1 cellular context compared by ENCODE assay signal in the genomic region with DNA sequence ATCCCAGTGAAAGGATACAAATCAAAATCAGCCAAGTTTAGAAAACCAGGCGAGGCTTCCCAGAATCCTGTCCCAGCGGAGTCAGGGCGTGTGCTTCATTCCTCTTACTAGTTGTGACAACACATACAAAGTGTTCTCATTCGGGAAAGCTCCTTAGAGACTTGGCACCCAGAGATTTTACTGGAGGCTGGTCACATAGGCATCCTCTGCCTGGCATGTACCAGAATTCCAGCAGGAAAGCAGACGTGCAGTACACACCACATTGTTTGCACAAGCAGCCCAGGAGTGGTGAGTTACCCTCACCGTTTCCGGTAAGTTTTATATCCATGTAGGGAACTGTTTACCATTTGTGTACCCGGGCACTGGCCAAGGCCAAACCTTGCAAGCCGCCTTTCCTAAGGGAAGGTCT.
TF ChIP-seq lines count a peak whose summit lies in the region.

No MANE protein-coding gene starts in this region.

TF ChIP-seq in HepG2, 621 proteins besides CTCF, POLR2A, EP300 and RAD21:
- TF ChIP-seq, protein P1, sequence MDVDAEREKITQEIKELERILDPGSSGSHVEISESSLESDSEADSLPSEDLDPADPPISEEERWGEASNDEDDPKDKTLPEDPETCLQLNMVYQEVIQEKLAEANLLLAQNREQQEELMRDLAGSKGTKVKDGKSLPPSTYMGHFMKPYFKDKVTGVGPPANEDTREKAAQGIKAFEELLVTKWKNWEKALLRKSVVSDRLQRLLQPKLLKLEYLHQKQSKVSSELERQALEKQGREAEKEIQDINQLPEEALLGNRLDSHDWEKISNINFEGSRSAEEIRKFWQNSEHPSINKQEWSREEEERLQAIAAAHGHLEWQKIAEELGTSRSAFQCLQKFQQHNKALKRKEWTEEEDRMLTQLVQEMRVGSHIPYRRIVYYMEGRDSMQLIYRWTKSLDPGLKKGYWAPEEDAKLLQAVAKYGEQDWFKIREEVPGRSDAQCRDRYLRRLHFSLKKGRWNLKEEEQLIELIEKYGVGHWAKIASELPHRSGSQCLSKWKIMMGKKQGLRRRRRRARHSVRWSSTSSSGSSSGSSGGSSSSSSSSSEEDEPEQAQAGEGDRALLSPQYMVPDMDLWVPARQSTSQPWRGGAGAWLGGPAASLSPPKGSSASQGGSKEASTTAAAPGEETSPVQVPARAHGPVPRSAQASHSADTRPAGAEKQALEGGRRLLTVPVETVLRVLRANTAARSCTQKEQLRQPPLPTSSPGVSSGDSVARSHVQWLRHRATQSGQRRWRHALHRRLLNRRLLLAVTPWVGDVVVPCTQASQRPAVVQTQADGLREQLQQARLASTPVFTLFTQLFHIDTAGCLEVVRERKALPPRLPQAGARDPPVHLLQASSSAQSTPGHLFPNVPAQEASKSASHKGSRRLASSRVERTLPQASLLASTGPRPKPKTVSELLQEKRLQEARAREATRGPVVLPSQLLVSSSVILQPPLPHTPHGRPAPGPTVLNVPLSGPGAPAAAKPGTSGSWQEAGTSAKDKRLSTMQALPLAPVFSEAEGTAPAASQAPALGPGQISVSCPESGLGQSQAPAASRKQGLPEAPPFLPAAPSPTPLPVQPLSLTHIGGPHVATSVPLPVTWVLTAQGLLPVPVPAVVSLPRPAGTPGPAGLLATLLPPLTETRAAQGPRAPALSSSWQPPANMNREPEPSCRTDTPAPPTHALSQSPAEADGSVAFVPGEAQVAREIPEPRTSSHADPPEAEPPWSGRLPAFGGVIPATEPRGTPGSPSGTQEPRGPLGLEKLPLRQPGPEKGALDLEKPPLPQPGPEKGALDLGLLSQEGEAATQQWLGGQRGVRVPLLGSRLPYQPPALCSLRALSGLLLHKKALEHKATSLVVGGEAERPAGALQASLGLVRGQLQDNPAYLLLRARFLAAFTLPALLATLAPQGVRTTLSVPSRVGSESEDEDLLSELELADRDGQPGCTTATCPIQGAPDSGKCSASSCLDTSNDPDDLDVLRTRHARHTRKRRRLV (CRISPR knock-in tag; IDR thresholded peaks at IDR 0.05) = no peak
- no peak for TF ChIP-seq RBFOX2 (IDR thresholded peaks at IDR 0.05; ENCODE audit: low read depth, low read length)
- TF ChIP-seq, protein P2, sequence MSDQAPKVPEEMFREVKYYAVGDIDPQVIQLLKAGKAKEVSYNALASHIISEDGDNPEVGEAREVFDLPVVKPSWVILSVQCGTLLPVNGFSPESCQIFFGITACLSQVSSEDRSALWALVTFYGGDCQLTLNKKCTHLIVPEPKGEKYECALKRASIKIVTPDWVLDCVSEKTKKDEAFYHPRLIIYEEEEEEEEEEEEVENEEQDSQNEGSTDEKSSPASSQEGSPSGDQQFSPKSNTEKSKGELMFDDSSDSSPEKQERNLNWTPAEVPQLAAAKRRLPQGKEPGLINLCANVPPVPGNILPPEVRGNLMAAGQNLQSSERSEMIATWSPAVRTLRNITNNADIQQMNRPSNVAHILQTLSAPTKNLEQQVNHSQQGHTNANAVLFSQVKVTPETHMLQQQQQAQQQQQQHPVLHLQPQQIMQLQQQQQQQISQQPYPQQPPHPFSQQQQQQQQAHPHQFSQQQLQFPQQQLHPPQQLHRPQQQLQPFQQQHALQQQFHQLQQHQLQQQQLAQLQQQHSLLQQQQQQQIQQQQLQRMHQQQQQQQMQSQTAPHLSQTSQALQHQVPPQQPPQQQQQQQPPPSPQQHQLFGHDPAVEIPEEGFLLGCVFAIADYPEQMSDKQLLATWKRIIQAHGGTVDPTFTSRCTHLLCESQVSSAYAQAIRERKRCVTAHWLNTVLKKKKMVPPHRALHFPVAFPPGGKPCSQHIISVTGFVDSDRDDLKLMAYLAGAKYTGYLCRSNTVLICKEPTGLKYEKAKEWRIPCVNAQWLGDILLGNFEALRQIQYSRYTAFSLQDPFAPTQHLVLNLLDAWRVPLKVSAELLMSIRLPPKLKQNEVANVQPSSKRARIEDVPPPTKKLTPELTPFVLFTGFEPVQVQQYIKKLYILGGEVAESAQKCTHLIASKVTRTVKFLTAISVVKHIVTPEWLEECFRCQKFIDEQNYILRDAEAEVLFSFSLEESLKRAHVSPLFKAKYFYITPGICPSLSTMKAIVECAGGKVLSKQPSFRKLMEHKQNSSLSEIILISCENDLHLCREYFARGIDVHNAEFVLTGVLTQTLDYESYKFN (CRISPR knock-in tag; conservative IDR thresholded peaks at IDR 0.05) = 0 out of 2 replicates have a peak, but pooled peaks have one; percentile 20
- TF ChIP-seq, protein P3, sequence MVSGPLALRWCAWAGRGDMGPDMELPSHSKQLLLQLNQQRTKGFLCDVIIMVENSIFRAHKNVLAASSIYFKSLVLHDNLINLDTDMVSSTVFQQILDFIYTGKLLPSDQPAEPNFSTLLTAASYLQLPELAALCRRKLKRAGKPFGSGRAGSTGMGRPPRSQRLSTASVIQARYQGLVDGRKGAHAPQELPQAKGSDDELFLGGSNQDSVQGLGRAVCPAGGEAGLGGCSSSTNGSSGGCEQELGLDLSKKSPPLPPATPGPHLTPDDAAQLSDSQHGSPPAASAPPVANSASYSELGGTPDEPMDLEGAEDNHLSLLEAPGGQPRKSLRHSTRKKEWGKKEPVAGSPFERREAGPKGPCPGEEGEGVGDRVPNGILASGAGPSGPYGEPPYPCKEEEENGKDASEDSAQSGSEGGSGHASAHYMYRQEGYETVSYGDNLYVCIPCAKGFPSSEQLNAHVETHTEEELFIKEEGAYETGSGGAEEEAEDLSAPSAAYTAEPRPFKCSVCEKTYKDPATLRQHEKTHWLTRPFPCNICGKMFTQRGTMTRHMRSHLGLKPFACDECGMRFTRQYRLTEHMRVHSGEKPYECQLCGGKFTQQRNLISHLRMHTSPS (CRISPR knock-in tag; IDR thresholded peaks at IDR 0.05; ENCODE audit: low read depth) = peak; percentile 59; the same call in 1 of the 2 replicates
- 0 out of 2 replicates have a peak, but pooled peaks have one; percentile 21 for TF ChIP-seq SALL1 (CRISPR knock-in tag; IDR thresholded peaks at IDR 0.05)
- peak; percentile 33 for TF ChIP-seq TEAD3 (CRISPR knock-in tag; optimal IDR thresholded peaks at IDR 0.05; ENCODE audit: borderline replicate concordance)
- no peak for TF ChIP-seq FOXP1 (IDR thresholded peaks at IDR 0.05)
- TF ChIP-seq FOXP1 (CRISPR knock-in tag; IDR thresholded peaks at IDR 0.05) = peak; percentile 35; the same call in 1 of the 2 replicates
- TF ChIP-seq, protein P4, sequence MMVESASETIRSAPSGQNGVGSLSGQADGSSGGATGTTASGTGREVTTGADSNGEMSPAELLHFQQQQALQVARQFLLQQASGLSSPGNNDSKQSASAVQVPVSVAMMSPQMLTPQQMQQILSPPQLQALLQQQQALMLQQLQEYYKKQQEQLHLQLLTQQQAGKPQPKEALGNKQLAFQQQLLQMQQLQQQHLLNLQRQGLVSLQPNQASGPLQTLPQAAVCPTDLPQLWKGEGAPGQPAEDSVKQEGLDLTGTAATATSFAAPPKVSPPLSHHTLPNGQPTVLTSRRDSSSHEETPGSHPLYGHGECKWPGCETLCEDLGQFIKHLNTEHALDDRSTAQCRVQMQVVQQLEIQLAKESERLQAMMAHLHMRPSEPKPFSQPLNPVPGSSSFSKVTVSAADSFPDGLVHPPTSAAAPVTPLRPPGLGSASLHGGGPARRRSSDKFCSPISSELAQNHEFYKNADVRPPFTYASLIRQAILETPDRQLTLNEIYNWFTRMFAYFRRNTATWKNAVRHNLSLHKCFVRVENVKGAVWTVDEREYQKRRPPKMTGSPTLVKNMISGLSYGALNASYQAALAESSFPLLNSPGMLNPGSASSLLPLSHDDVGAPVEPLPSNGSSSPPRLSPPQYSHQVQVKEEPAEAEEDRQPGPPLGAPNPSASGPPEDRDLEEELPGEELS (CRISPR knock-in tag; IDR thresholded peaks at IDR 0.05) = 0 out of 2 replicates have a peak, but pooled peaks have one; percentile 14
- TF ChIP-seq, protein P5, sequence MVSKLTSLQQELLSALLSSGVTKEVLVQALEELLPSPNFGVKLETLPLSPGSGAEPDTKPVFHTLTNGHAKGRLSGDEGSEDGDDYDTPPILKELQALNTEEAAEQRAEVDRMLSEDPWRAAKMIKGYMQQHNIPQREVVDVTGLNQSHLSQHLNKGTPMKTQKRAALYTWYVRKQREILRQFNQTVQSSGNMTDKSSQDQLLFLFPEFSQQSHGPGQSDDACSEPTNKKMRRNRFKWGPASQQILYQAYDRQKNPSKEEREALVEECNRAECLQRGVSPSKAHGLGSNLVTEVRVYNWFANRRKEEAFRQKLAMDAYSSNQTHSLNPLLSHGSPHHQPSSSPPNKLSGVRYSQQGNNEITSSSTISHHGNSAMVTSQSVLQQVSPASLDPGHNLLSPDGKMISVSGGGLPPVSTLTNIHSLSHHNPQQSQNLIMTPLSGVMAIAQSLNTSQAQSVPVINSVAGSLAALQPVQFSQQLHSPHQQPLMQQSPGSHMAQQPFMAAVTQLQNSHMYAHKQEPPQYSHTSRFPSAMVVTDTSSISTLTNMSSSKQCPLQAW (CRISPR knock-in tag; IDR thresholded peaks at IDR 0.05) = 0 out of 2 replicates have a peak, but pooled peaks have one; percentile 24
- TF ChIP-seq ETV5 (CRISPR knock-in tag; IDR thresholded peaks at IDR 0.05; ENCODE audit: borderline replicate concordance) = peak; percentile 53; the same call in 1 of the 2 replicates
- TF ChIP-seq FOXA3 (CRISPR knock-in tag; IDR thresholded peaks at IDR 0.05) = 0 out of 2 replicates have a peak, but pooled peaks have one; percentile 14
- TF ChIP-seq, protein P6, sequence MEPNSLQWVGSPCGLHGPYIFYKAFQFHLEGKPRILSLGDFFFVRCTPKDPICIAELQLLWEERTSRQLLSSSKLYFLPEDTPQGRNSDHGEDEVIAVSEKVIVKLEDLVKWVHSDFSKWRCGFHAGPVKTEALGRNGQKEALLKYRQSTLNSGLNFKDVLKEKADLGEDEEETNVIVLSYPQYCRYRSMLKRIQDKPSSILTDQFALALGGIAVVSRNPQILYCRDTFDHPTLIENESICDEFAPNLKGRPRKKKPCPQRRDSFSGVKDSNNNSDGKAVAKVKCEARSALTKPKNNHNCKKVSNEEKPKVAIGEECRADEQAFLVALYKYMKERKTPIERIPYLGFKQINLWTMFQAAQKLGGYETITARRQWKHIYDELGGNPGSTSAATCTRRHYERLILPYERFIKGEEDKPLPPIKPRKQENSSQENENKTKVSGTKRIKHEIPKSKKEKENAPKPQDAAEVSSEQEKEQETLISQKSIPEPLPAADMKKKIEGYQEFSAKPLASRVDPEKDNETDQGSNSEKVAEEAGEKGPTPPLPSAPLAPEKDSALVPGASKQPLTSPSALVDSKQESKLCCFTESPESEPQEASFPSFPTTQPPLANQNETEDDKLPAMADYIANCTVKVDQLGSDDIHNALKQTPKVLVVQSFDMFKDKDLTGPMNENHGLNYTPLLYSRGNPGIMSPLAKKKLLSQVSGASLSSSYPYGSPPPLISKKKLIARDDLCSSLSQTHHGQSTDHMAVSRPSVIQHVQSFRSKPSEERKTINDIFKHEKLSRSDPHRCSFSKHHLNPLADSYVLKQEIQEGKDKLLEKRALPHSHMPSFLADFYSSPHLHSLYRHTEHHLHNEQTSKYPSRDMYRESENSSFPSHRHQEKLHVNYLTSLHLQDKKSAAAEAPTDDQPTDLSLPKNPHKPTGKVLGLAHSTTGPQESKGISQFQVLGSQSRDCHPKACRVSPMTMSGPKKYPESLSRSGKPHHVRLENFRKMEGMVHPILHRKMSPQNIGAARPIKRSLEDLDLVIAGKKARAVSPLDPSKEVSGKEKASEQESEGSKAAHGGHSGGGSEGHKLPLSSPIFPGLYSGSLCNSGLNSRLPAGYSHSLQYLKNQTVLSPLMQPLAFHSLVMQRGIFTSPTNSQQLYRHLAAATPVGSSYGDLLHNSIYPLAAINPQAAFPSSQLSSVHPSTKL (CRISPR knock-in tag; IDR thresholded peaks at IDR 0.05) = peak; percentile 17; the same call in 1 of the 2 replicates
- TF ChIP-seq, protein P7, sequence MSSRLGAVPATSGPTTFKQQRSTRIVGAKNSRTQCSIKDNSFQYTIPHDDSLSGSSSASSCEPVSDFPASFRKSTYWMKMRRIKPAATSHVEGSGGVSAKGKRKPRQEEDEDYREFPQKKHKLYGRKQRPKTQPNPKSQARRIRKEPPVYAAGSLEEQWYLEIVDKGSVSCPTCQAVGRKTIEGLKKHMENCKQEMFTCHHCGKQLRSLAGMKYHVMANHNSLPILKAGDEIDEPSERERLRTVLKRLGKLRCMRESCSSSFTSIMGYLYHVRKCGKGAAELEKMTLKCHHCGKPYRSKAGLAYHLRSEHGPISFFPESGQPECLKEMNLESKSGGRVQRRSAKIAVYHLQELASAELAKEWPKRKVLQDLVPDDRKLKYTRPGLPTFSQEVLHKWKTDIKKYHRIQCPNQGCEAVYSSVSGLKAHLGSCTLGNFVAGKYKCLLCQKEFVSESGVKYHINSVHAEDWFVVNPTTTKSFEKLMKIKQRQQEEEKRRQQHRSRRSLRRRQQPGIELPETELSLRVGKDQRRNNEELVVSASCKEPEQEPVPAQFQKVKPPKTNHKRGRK (CRISPR knock-in tag; IDR thresholded peaks at IDR 0.05) = no peak
